ENCODE assay signal across 18 cellular contexts in genomic region chr6:35087361-35088280, GRCh38. TPM values are rescaled to one million over a fixed set of nuclear protein-coding genes. Genes with fewer than 3 reads are reported as not detected.
DNase-seq lines count a peak whose midpoint lies in the region; ATAC-seq and TF ChIP-seq lines count a peak whose summit lies in the region.
"Had no signal": no experiment of that assay in that cellular context is flagged by ENCODE, and none has a peak within 500 bp of the region (broad histone marks: within the 10 kb centered on the region; RNA-seq: fewer than 3 reads in every experiment).

No MANE protein-coding gene starts in this region.

- DNase-seq in AG20443 (ENCODE audit: low spot score) (peak; percentile 5), IMR-90 (no peak), esophagus squamous epithelium (lab: John Stamatoyannopoulos, UW) (no peak), neuronal stem cell (ENCODE audit: low spot score) (no peak), retina (no peak), HPDE6-E6E7 (ENCODE audit: extremely low spot score) (no peak), NCI-H510A (lab: John Stamatoyannopoulos, UW) (no peak), HuH-7 (ENCODE audit: low spot score) (no peak)
- DNase-seq: activated T-cell treated with anti-CD3 and anti-CD28 coated beads for 4 hours, Calu3, GDM1, KG1, NCI-H1092 treated with DMSO at 0.1 percent for 48 hours, NCI-H2171 treated with DMSO at 0.1 percent for 48 hours, nucleus accumbens, T-helper 2 cell had no signal

- POLR2A ChIA-PET in IMR-90 (lab: Charles Lee; ENCODE audit: unreplicated experiment): no interaction called here

- H3K56ac ChIP-seq in IMR-90 (ENCODE audit: extremely low read depth, insufficient read depth, low read length): no peak overlapping the region

- H3K23ac ChIP-seq in IMR-90 (ENCODE audit: low read depth, low read length) (no peak overlapping the region), neuronal stem cell (ENCODE audit: low read depth, low read length, poor library complexity) (peak overlapping the region; percentile 14)

- no peak for ATAC-seq in IMR-90 (ENCODE audit: low read depth)

- no peak for TF ChIP-seq POLR2A in IMR-90 (IDR thresholded peaks at IDR 0.05; ENCODE audit: low read depth, low read length)
- no peak for TF ChIP-seq POLR2A in esophagus squamous epithelium (IDR thresholded peaks at IDR 0.05)

- H2BK20ac ChIP-seq in IMR-90 (ENCODE audit: low read depth, low read length): no peak overlapping the region

- H3K27me3 ChIP-seq in IMR-90 (ENCODE audit: control insufficient read depth, insufficient read depth, low read length) (no peaks in the 10 kb centered on the region), esophagus squamous epithelium (no peaks in the 10 kb centered on the region), neuronal stem cell (ENCODE audit: control insufficient read depth in 3 of 3, insufficient read depth in 3 of 3, low read depth in 1 of 3, low read length in 3 of 3) (no peaks in the 10 kb centered on the region)

- H3K4me2 ChIP-seq in IMR-90 (ENCODE audit: low read depth, low read length) (no peak overlapping the region), neuronal stem cell (ENCODE audit: insufficient read depth, low read length, poor library complexity, severe bottlenecking) (no peak overlapping the region)

- H2BK120ac ChIP-seq in IMR-90 (ENCODE audit: low read depth, low read length) (no peak overlapping the region), neuronal stem cell (ENCODE audit: low read depth, low read length) (no peak overlapping the region)

- H3K27ac ChIP-seq in IMR-90 (ENCODE audit: insufficient read depth, low read length) (no peak overlapping the region), esophagus squamous epithelium (peak overlapping the region in 3 of 4 donors; percentile 24 to 57 (median 36)), neuronal stem cell (replicated peaks; ENCODE audit: low read length) (no peak overlapping the region)

- H4K8ac ChIP-seq in IMR-90 (ENCODE audit: low read depth in 2 of 2, low read length in 2 of 2) (no peak overlapping the region), neuronal stem cell (ENCODE audit: low read depth, low read length) (no peak overlapping the region)

- no peaks in the 10 kb centered on the region; the same call in 1 of the 2 replicates for H4K20me1 ChIP-seq in IMR-90 (ENCODE audit: insufficient read depth, low read length)

- TF ChIP-seq RAD21 in IMR-90 (IDR thresholded peaks at IDR 0.05; ENCODE audit: low read length): no peak

- H3K9ac ChIP-seq in IMR-90 (ENCODE audit: low read depth, low read length) (no peak overlapping the region), neuronal stem cell (ENCODE audit: low read depth, low read length, poor library complexity) (no peak overlapping the region)

- H3K4me3 ChIP-seq in IMR-90 (ENCODE audit: insufficient read depth, low read depth, low read length) (no peak overlapping the region), esophagus squamous epithelium (no peak overlapping the region), neuronal stem cell (ENCODE audit: low read length in 2 of 2) (no peak overlapping the region)
- H3K4me3 ChIP-seq: skin epidermis had no signal

- H3K14ac ChIP-seq in IMR-90 (replicated peaks; ENCODE audit: low read depth, low read length) (no peak overlapping the region), neuronal stem cell (ENCODE audit: low read length) (no peak overlapping the region)

- H3K9me3 ChIP-seq in IMR-90 (ENCODE audit: control insufficient read depth, insufficient read depth, low read length) (no peaks in the 10 kb centered on the region), esophagus squamous epithelium (no peaks in the 10 kb centered on the region), neuronal stem cell (replicated peaks in 1 of 2; ENCODE audit: control insufficient read depth in 2 of 2, insufficient read depth in 1 of 2, low read depth in 1 of 2, low read length in 2 of 2) (no peaks in the 10 kb centered on the region)

- H2AFZ ChIP-seq in IMR-90 (replicated peaks; ENCODE audit: low read length, poor library complexity) (no peak overlapping the region), neuronal stem cell (ENCODE audit: low read length) (no peak overlapping the region)

- dilution Hi-C loops in IMR-90 (cut with HindIII; ENCODE audit: low sequenced_read_pairs, unreplicated experiment): no loop called here

- no TSS peak for BruUV-seq in IMR-90 (replicated peaks; lab: Mats Ljungman, UMichigan)

- H2BK5ac ChIP-seq in IMR-90 (ENCODE audit: low read depth, low read length, poor library complexity, severe bottlenecking): no peak overlapping the region
- no peak overlapping the region for H2BK5ac ChIP-seq in neuronal stem cell (ENCODE audit: low read length)

- H3K4me1 ChIP-seq in IMR-90 (ENCODE audit: control insufficient read depth, insufficient read depth, low read length): peaks cover 27% of the 10 kb centered on the region
- H3K4me1 ChIP-seq in esophagus squamous epithelium: peaks cover 0 to 55% (median 17%) of the 10 kb centered on the region in 3 donors
- H3K4me1 ChIP-seq in neuronal stem cell (ENCODE audit: control insufficient read depth in 2 of 2, insufficient read depth in 1 of 2, low read depth in 1 of 2, low read length in 2 of 2): peaks cover under 1 to 2% of the 10 kb centered on the region in 2 donors

- no peak overlapping the region for H4K5ac ChIP-seq in IMR-90 (ENCODE audit: low read depth, low read length)

- no peak overlapping the region for H2AK5ac ChIP-seq in IMR-90 (ENCODE audit: low read depth, low read length)
- no peak overlapping the region for H2AK5ac ChIP-seq in neuronal stem cell (ENCODE audit: low read depth, low read length)

- H2AK9ac ChIP-seq in IMR-90 (replicated peaks; ENCODE audit: low read depth, low read length, poor library complexity): peak overlapping the region; percentile 49

- H4K91ac ChIP-seq in IMR-90 (ENCODE audit: insufficient read depth, low read depth, low read length) (no peak overlapping the region), neuronal stem cell (ENCODE audit: low read depth, low read length, poor library complexity) (no peak overlapping the region)

- H3K4ac ChIP-seq in IMR-90 (ENCODE audit: low read depth, low read length) (no peak overlapping the region), neuronal stem cell (ENCODE audit: low read length) (no peak overlapping the region)

- H2BK15ac ChIP-seq in IMR-90 (ENCODE audit: low read depth, low read length) (no peak overlapping the region), neuronal stem cell (ENCODE audit: low read length) (no peak overlapping the region)

- in situ Hi-C loops in IMR-90 (cut with MboI; ENCODE audit: low sequenced_read_pairs): no loop called here

- no peaks in the 10 kb centered on the region for H3K79me1 ChIP-seq in IMR-90 (ENCODE audit: low read depth in 1 of 2, low read length in 2 of 2)
- peaks cover under 1% of the 10 kb centered on the region for H3K79me1 ChIP-seq in neuronal stem cell (ENCODE audit: low read depth, low read length)

- WGBS in IMR-90 (ENCODE audit: extremely low coverage in 2 of 2, insufficient read length in 1 of 2), 2 experiments: 87% methylated on average over 5 of the region's 22 CpGs; no CpG with 5 or more reads in 1 of the 2 experiments
- WGBS in esophagus squamous epithelium, 2 donors: 87 to 89% methylated on average over 6 to 8 of the region's 22 CpGs
- no CpG with 5 or more reads among the region's 22 CpGs for WGBS in neuronal stem cell (ENCODE audit: extremely low coverage in 2 of 2, insufficient read length in 2 of 2, insufficient replicate concordance in 1 of 2), 2 donors

- H3K18ac ChIP-seq in IMR-90 (ENCODE audit: low read depth, low read length): no peak overlapping the region
- H3K18ac ChIP-seq in neuronal stem cell (ENCODE audit: low read length): no peak overlapping the region

- peaks cover 48% of the 10 kb centered on the region for H3K36me3 ChIP-seq in IMR-90 (ENCODE audit: control insufficient read depth, insufficient read depth, low read length)
- peaks cover 31 to 90% (median 41%) of the 10 kb centered on the region in 3 donors for H3K36me3 ChIP-seq in esophagus squamous epithelium
- H3K36me3 ChIP-seq in neuronal stem cell (replicated peaks in 1 of 2; ENCODE audit: control insufficient read depth in 2 of 2, insufficient read depth in 2 of 2, low read length in 2 of 2): peaks cover 17 to 61% of the 10 kb centered on the region in 2 donors

- intact Hi-C loops in IMR-90 (cut with micrococcal nuclease) (no loop called here), esophagus squamous epithelium (cut with DNase I) (no loop called here)

- H3K9me1 ChIP-seq in IMR-90 (ENCODE audit: insufficient read depth, low read length): peaks cover 24% of the 10 kb centered on the region

- CTCF ChIA-PET in IMR-90 (lab: Yijun Ruan, JAX): no interaction called here

- no peak overlapping the region for H2BK12ac ChIP-seq in neuronal stem cell (ENCODE audit: low read length)

- TF ChIP-seq CTCF in IMR-90 (conservative IDR thresholded peaks at IDR 0.05; ENCODE audit: low read depth, low read length): no peak
- no peak for TF ChIP-seq CTCF in esophagus squamous epithelium (IDR thresholded peaks at IDR 0.05)

TF ChIP-seq in IMR-90, 13 proteins besides CTCF, POLR2A, EP300 and RAD21 (continues in another document):
- no peak for TF ChIP-seq MXI1 (IDR thresholded peaks at IDR 0.05; ENCODE audit: borderline replicate concordance, low read depth, low read length)
- TF ChIP-seq CEBPB (IDR thresholded peaks at IDR 0.05; ENCODE audit: low read depth, low read length): no peak
- no peak for TF ChIP-seq MAZ (IDR thresholded peaks at IDR 0.05; ENCODE audit: borderline replicate concordance, low read depth, low read length)
- no peak for TF ChIP-seq CHD1 (IDR thresholded peaks at IDR 0.05; ENCODE audit: low read depth, low read length)
- no peak for TF ChIP-seq MAFK (IDR thresholded peaks at IDR 0.05; ENCODE audit: low read depth, low read length)
- no peak for TF ChIP-seq SMC3 (IDR thresholded peaks at IDR 0.05; ENCODE audit: low read depth, low read length)
- no peak for TF ChIP-seq ELK1 (IDR thresholded peaks at IDR 0.05; ENCODE audit: borderline replicate concordance, low read depth, low read length)
- TF ChIP-seq RFX5 (IDR thresholded peaks at IDR 0.05; ENCODE audit: low read depth, low read length): no peak

RNA-seq across cellular contexts. Expression of gene TCP11, which starts 53.5 kb away (rescaled TPM):
- total RNA-seq in IMR-90 (2012; rRNA removed): 0.36 and 0.56 TPM in 2 replicates
- polyA plus RNA-seq in IMR-90 (2012; rRNA removed): 0.30 and 0.34 TPM in 2 replicates
- 0.16 TPM in 1 of 2 replicates, not detected in the other for polyA plus RNA-seq in IMR-90 (2012; cell fraction: cytosol; rRNA removed)
- polyA plus RNA-seq in IMR-90 (2012; cell fraction: nucleus; rRNA removed; ENCODE audit: low replicate concordance): 0.09 and 0.11 TPM in 2 replicates
- total RNA-seq in esophagus squamous epithelium: under 1 TPM in 1 of 4 donors, not detected in 3; 0.64 TPM
- 0.47 TPM for polyA plus RNA-seq in neuronal stem cell (2013, experiment 1 of 2)
- 0.40 TPM for polyA plus RNA-seq in neuronal stem cell (2013, experiment 2 of 2)
- total RNA-seq: bronchial epithelial cell, Calu3 had no signal

Comparison
In these comparisons a context has a peak if more than half of its experiments do, and no peak if none do; other contexts are left out.
1. H3K27ac ChIP-seq: peak in esophagus squamous epithelium (3 of 4); none in IMR-90 (single experiment) and neuronal stem cell (single experiment).